16 cellular contexts compared by ENCODE assay signal in genomic region chr12:101823039-101823438, GRCh38. TPM values are rescaled to one million over a fixed set of nuclear protein-coding genes. Genes with fewer than 3 reads are reported as not detected.
DNase-seq lines count a peak whose midpoint lies in the region; ATAC-seq lines count a peak whose summit lies in the region.
"Had no signal": no experiment of that assay in that cellular context is flagged by ENCODE, and none has a peak within 500 bp of the region (broad histone marks: within the 10 kb centered on the region; RNA-seq: fewer than 3 reads in every experiment).

No MANE protein-coding gene starts in this region.

- H3K23ac ChIP-seq in mesenchymal stem cell (ENCODE audit: low read length in 2 of 2), result no peak overlapping the region

- no peak overlapping the region for H2BK12ac ChIP-seq in mesenchymal stem cell (ENCODE audit: low read length in 2 of 2)

- H4K8ac ChIP-seq in mesenchymal stem cell (ENCODE audit: low read length), result no peak overlapping the region

- H2BK5ac ChIP-seq in mesenchymal stem cell (ENCODE audit: low read depth, low read length, poor library complexity, severe bottlenecking), result no peak overlapping the region

- H2BK15ac ChIP-seq in mesenchymal stem cell (ENCODE audit: low read depth, poor library complexity, severe bottlenecking), result no peak overlapping the region

- H2AFZ ChIP-seq in mesenchymal stem cell (ENCODE audit: low read depth, low read length), result no peak overlapping the region

- H3K36me3 Mint-ChIP-seq in stimulated activated naive CD8-positive, alpha-beta T cell treated with anti-CD3 and anti-CD28 coated beads, Interleukin-15, Interleukin-2, amounts not matched to agents 100 ng/mL and 50 ng/mL, for 24 hours (ENCODE audit: low read depth), result peaks cover 33% of the 10 kb centered on the region
- peaks cover 2% of the 10 kb centered on the region for H3K36me3 Mint-ChIP-seq in activated naive CD8-positive, alpha-beta T cell

- H2AK5ac ChIP-seq in mesenchymal stem cell (ENCODE audit: low read length, severe bottlenecking), result no peak overlapping the region

- peaks cover 91% of the 10 kb centered on the region for H3K4me1 Mint-ChIP-seq in stimulated activated naive CD8-positive, alpha-beta T cell treated with anti-CD3 and anti-CD28 coated beads, Interleukin-15, Interleukin-2, amounts not matched to agents 100 ng/mL and 50 ng/mL, for 24 hours (ENCODE audit: low read depth)
- H3K4me1 Mint-ChIP-seq in activated naive CD8-positive, alpha-beta T cell (ENCODE audit: low read depth), result peaks cover 75% of the 10 kb centered on the region

- no peak overlapping the region for H2BK120ac ChIP-seq in mesenchymal stem cell (ENCODE audit: low read depth, low read length)

- no peaks in the 10 kb centered on the region for H3K9me3 ChIP-seq in mesenchymal stem cell (ENCODE audit: control insufficient read depth, low read length)

- peak overlapping the region; percentile 32 for H4K91ac ChIP-seq in mesenchymal stem cell (ENCODE audit: low read length)

- H3K4me3 ChIP-seq in mesenchymal stem cell (ENCODE audit: insufficient read depth in 1 of 2, low read depth in 1 of 2, low read length in 2 of 2), result no peak overlapping the region

- H3K27me3 Mint-ChIP-seq in stimulated activated naive CD8-positive, alpha-beta T cell treated with anti-CD3 and anti-CD28 coated beads, Interleukin-15, Interleukin-2, amounts not matched to agents 100 ng/mL and 50 ng/mL, for 24 hours, result no peaks in the 10 kb centered on the region
- no peaks in the 10 kb centered on the region for H3K27me3 Mint-ChIP-seq in activated naive CD8-positive, alpha-beta T cell
- H3K27me3 Mint-ChIP-seq: brain had no signal

- H3K9me3 Mint-ChIP-seq in stimulated activated naive CD8-positive, alpha-beta T cell treated with anti-CD3 and anti-CD28 coated beads, Interleukin-15, Interleukin-2, amounts not matched to agents 100 ng/mL and 50 ng/mL, for 24 hours, result no peaks in the 10 kb centered on the region
- peaks cover 3% of the 10 kb centered on the region for H3K9me3 Mint-ChIP-seq in activated naive CD8-positive, alpha-beta T cell (ENCODE audit: low read depth)

- peaks cover 36% of the 10 kb centered on the region for H3K79me1 ChIP-seq in mesenchymal stem cell (replicated peaks; ENCODE audit: low read length, poor library complexity, severe bottlenecking)

- 99% methylated on average over 4 of the region's 4 CpGs for WGBS in mesenchymal stem cell

- H3K27ac ChIP-seq in mesenchymal stem cell (ENCODE audit: low read length, poor library complexity, severe bottlenecking), result no peak overlapping the region

- H3K18ac ChIP-seq in mesenchymal stem cell (ENCODE audit: low read depth in 1 of 2, low read length in 2 of 2), result no peak overlapping the region

- H3K4me1 ChIP-seq in mesenchymal stem cell (ENCODE audit: control insufficient read depth, insufficient read depth, low read depth, low read length), result peaks cover 1% of the 10 kb centered on the region

- DNase-seq in stimulated activated naive CD8-positive, alpha-beta T cell treated with anti-CD3 and anti-CD28 coated beads, Interleukin-15, Interleukin-2, amounts not matched to agents 100 U/mL and 50 U/mL, for 24 hours, result no peak
- no peak for DNase-seq in mesenchymal stem cell
- no peak for DNase-seq in stimulated activated CD4-positive, alpha-beta T cell treated with anti-CD3 and anti-CD28 coated beads, Interleukin-4, amount 100 ng/mL, for 1 hour
- no peak for DNase-seq in activated gamma-delta T cell (lab: John Stamatoyannopoulos, UW)
- DNase-seq: AML-193; DMS79 treated with DMSO at 0.1 percent for 48 hours; effector memory CD4-positive, alpha-beta T cell; KBM-7; mesendoderm; NCI-H446; OCI-M1 had no signal

- no peak overlapping the region for H3K4ac ChIP-seq in mesenchymal stem cell (ENCODE audit: low read depth in 1 of 2, low read length in 2 of 2)

- H3K4me2 ChIP-seq in mesenchymal stem cell (ENCODE audit: low read length, poor library complexity, severe bottlenecking), result no peak overlapping the region

- no peaks in the 10 kb centered on the region for H3K27me3 ChIP-seq in mesenchymal stem cell (ENCODE audit: control insufficient read depth in 1 of 2, insufficient read depth in 1 of 2, low read length in 2 of 2)

- ATAC-seq in stimulated activated naive CD8-positive, alpha-beta T cell treated with anti-CD3 and anti-CD28 coated beads, Interleukin-15, Interleukin-2, amounts not matched to agents 100 U/mL and 50 U/mL, for 24 hours, result no peak
- ATAC-seq in HG03108 (IDR thresholded peaks at IDR 0.05; ENCODE audit: unreplicated experiment) (no peak), HG03095 (IDR thresholded peaks at IDR 0.05; ENCODE audit: unreplicated experiment) (no peak)

- no peak overlapping the region for H3K14ac ChIP-seq in mesenchymal stem cell (ENCODE audit: low read length in 2 of 2)

- peak overlapping the region; percentile 87 for H3K27ac Mint-ChIP-seq in stimulated activated naive CD8-positive, alpha-beta T cell treated with anti-CD3 and anti-CD28 coated beads, Interleukin-15, Interleukin-2, amounts not matched to agents 100 ng/mL and 50 ng/mL, for 24 hours
- H3K27ac Mint-ChIP-seq in activated naive CD8-positive, alpha-beta T cell, result peak overlapping the region; percentile 87

- no peaks in the 10 kb centered on the region for H3K36me3 ChIP-seq in mesenchymal stem cell (ENCODE audit: control insufficient read depth in 1 of 2, insufficient read depth in 2 of 2, low read depth in 1 of 2, low read length in 2 of 2)

- H3K4me3 Mint-ChIP-seq in stimulated activated naive CD8-positive, alpha-beta T cell treated with anti-CD3 and anti-CD28 coated beads, Interleukin-15, Interleukin-2, amounts not matched to agents 100 ng/mL and 50 ng/mL, for 24 hours, result peak overlapping the region; percentile 41
- H3K4me3 Mint-ChIP-seq in activated naive CD8-positive, alpha-beta T cell, result peak overlapping the region; percentile 15

- H3K9ac ChIP-seq in mesenchymal stem cell (ENCODE audit: low read length), result no peak overlapping the region

RNA-seq across cellular contexts. Expression of gene GNPTAB, which starts 7.7 kb away (rescaled TPM):
- polyA plus RNA-seq in mesenchymal stem cell (2013, experiment 1 of 2), result 38.0 TPM
- 39.2 TPM for polyA plus RNA-seq in mesenchymal stem cell (2013, experiment 2 of 2)

RNA-seq across cellular contexts. Expression of gene DRAM1, which starts 54.3 kb away (rescaled TPM):
- polyA plus RNA-seq in mesenchymal stem cell (2013, experiment 1 of 2), result 85.6 TPM
- 87.7 TPM for polyA plus RNA-seq in mesenchymal stem cell (2013, experiment 2 of 2)
